Comparison of ENCODE assay signal across 26 cellular contexts in genomic region chr10:124223711-124224085, GRCh38.
"Had no signal": no experiment of that assay in that cellular context is flagged by ENCODE, and none has a peak within 500 bp of the region (broad histone marks: within the 10 kb centered on the region; RNA-seq: fewer than 3 reads in every experiment).

No MANE protein-coding gene starts in this region.

- H3K9me3 Mint-ChIP-seq: activated T-cell treated with anti-CD3 and anti-CD28 coated beads, Interleukin-2, amount 50 U/mL, for 4 hours; activated T-helper 17 cell treated with anti-CD3 and anti-CD28 coated beads, Interleukin-2, amount 50 U/mL, for 72 hours had no signal

- H3K4me3 Mint-ChIP-seq: activated CD4-positive, alpha-beta memory T cell treated with anti-CD3 and anti-CD28 coated beads for 36 hours; activated CD4-positive, alpha-beta T cell treated with anti-CD3 and anti-CD28 coated beads, Interleukin-2, amount 10 ng/mL, durations not matched to agents 24 days and 14 days; activated T-cell treated with anti-CD3 and anti-CD28 coated beads, Interleukin-2, amount 50 U/mL, for 4 hours; activated T-helper 17 cell treated with anti-CD3 and anti-CD28 coated beads, Interleukin-2, amount 50 U/mL, for 72 hours; effector memory CD8-positive, alpha-beta T cell; naive thymus-derived CD8-positive, alpha-beta T cell; neural progenitor cell; T-helper 1 cell treated with Interleukin-12 subunit alpha and Interleukin-12 subunit beta and Interleukin-4 antibody, amounts not matched to agents 30 μg/mL and 1 μg/mL, for 36 hours had no signal

- DNase-seq: activated CD4-positive, alpha-beta memory T cell treated with anti-CD3 and anti-CD28 coated beads for 36 hours; activated CD4-positive, CD25-positive, alpha-beta regulatory T cell treated with anti-CD3 and anti-CD28 coated beads, Interleukin-2, amount 50 U/mL, for 72 hours; activated CD8-positive, alpha-beta memory T cell treated with anti-CD3 and anti-CD28 coated beads, Interleukin-2, amount 50 U/mL, for 48 hours; activated gamma-delta T cell treated with Interleukin-2 at 50 U/mL for 16 hours; activated naive CD4-positive, alpha-beta T cell treated with anti-CD3 and anti-CD28 coated beads, Interleukin-2, amount 50 U/mL, for 16 hours; activated T-cell treated with anti-CD3 and anti-CD28 coated beads, Interleukin-2, amount 50 U/mL, for 4 hours; body of pancreas; cerebellar nuclear complex; cortex of kidney; effector memory CD8-positive, alpha-beta T cell; hippocampal formation; left cardiac atrium; right cardiac atrium; spleen; SW 1271; T-helper 9 cell; trophoblast cell had no signal

- ATAC-seq: activated T-helper 17 cell treated with anti-CD3 and anti-CD28 coated beads, Interleukin-2, amount 50 U/mL, for 72 hours; body of pancreas; gastroesophageal sphincter; left cardiac atrium had no signal

- H3K4me3 ChIP-seq: body of pancreas, cardiac muscle cell, gastroesophageal sphincter, neural progenitor cell, spleen, suprapubic skin had no signal

- H3K4me1 ChIP-seq: body of pancreas had no signal

- H3K36me3 ChIP-seq: cardiac muscle cell, gastroesophageal sphincter, neural progenitor cell, spleen, suprapubic skin had no signal

- H3K27ac ChIP-seq: body of pancreas, cardiac muscle cell, neural progenitor cell, spleen, suprapubic skin, VCaP had no signal

- H3K27ac Mint-ChIP-seq: activated CD4-positive, alpha-beta memory T cell treated with anti-CD3 and anti-CD28 coated beads for 36 hours; activated CD4-positive, alpha-beta T cell treated with anti-CD3 and anti-CD28 coated beads, Interleukin-2, amount 10 ng/mL, durations not matched to agents 24 days and 14 days; activated T-helper 17 cell treated with anti-CD3 and anti-CD28 coated beads, Interleukin-2, amount 50 U/mL, for 72 hours; effector memory CD8-positive, alpha-beta T cell; naive thymus-derived CD8-positive, alpha-beta T cell; neural progenitor cell; T-helper 1 cell treated with Interleukin-12 subunit alpha and Interleukin-12 subunit beta and Interleukin-4 antibody, amounts not matched to agents 30 μg/mL and 1 μg/mL, for 36 hours had no signal

- H3K36me3 Mint-ChIP-seq: activated CD4-positive, alpha-beta memory T cell treated with anti-CD3 and anti-CD28 coated beads for 36 hours; naive thymus-derived CD8-positive, alpha-beta T cell; neural progenitor cell had no signal

- H3K27me3 ChIP-seq: body of pancreas, cardiac muscle cell, gastroesophageal sphincter, neural progenitor cell, spleen had no signal

- H3K9me3 ChIP-seq: body of pancreas, gastroesophageal sphincter, spleen, suprapubic skin had no signal
